ENCODE assay signal across 10 cellular contexts in the genomic region with DNA sequence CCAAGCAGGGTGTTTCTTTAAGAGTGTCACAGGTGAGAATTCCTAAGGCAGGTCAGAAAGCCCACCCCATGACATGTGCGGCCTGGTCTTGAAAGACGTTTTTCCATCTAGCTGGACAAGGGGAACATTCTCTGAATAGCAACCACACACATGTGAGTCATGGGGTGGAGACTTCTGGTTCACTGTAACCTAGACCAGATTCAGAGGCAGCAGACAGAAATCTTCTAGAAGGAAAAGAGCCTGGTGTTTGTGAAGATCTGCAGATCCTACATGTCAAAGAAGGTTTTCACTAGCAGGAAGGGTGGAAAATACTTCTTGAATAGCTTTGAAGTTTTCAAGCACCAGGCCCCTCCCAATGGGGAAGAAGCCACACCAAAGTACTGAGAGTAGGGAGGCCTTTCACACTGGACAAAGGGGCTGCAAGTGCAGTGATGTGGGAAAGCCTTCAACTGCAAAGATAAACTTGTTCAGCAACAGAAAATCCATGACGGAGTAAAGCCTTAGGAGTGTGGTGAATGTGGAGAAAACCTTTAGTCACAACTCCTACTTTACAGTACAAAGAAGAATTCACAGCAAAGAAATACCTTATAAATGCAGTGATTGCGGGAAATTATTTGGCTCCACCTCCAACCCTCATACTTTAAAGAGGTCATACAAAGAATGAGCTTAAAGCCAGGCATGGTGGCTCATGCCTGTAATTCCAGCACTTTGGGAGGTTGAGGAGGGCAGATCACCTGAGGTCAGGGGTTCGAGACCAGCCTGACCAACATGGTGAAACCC. TPM values are rescaled to one million over a fixed set of nuclear protein-coding genes. Genes with fewer than 3 reads are reported as not detected.
A peak's percentile ranks its signal among the peaks of the same experiment; 100 is the strongest.
DNase-seq lines count a peak whose midpoint lies in the region; ATAC-seq, FAIRE-seq and TF ChIP-seq lines count a peak whose summit lies in the region.
"Had no signal": no experiment of that assay in that cellular context is flagged by ENCODE, and none has a peak within 500 bp of the region (broad histone marks: within the 10 kb centered on the region; RNA-seq: fewer than 3 reads in every experiment).

No MANE protein-coding gene starts in this region.

- H3K4me1 Mint-ChIP-seq in natural killer cell treated with Interleukin-12 subunit alpha and Interleukin-12 subunit beta and Interleukin-15 and Interleukin-18, amount 100 ng/mL, for 72 hours (ENCODE audit: low read depth in 2 of 2) = peaks cover 37 to 47% of the 10 kb centered on the region in 2 donors

- peak overlapping the region; percentile 60 to 75 for H3K27ac Mint-ChIP-seq in natural killer cell treated with Interleukin-12 subunit alpha and Interleukin-12 subunit beta and Interleukin-15 and Interleukin-18, amount 100 ng/mL, for 72 hours

- peak; percentile 72 for DNase-seq in COLO829 (ENCODE audit: low spot score)
- peak; percentile 29 for DNase-seq in OCI-M1 (lab: John Stamatoyannopoulos, UW)
- DNase-seq in epithelial cell of proximal tubule (ENCODE audit: low read depth) = peak; percentile 74
- DNase-seq in natural killer cell treated with Interleukin-12 subunit alpha and Interleukin-12 subunit beta and Interleukin-15 and Interleukin-18, amount 100 ng/mL, for 72 hours (ENCODE audit: low spot score) = no peak
- DNase-seq in D721Med (ENCODE audit: insufficient read length, low spot score) = no peak
- no peak for DNase-seq in GDM1 (lab: John Stamatoyannopoulos, UW)
- DNase-seq in NCI-H2107 (lab: John Stamatoyannopoulos, UW) = no peak
- DNase-seq in ecto neural progenitor cell (ENCODE audit: low spot score) = no peak
- DNase-seq: left cardiac atrium, NCI-H526 had no signal

- H3K36me3 Mint-ChIP-seq in natural killer cell treated with Interleukin-12 subunit alpha and Interleukin-12 subunit beta and Interleukin-15 and Interleukin-18, amount 100 ng/mL, for 72 hours = no peaks in the 10 kb centered on the region

- TF ChIP-seq CTCF in epithelial cell of proximal tubule (conservative IDR thresholded peaks at IDR 0.05; ENCODE audit: low read depth, low read length) (no peak), D721Med (IDR thresholded peaks at IDR 0.05; ENCODE audit: insufficient read depth, missing control alignments) (no peak)

- no peaks in the 10 kb centered on the region for H3K27me3 Mint-ChIP-seq in natural killer cell treated with Interleukin-12 subunit alpha and Interleukin-12 subunit beta and Interleukin-15 and Interleukin-18, amount 100 ng/mL, for 72 hours

- peak in 1 of 2 donors; percentile 43 for ATAC-seq in natural killer cell treated with Interleukin-12 subunit alpha and Interleukin-12 subunit beta and Interleukin-15 and Interleukin-18, amount 100 ng/mL, for 72 hours

- H3K4me3 Mint-ChIP-seq in natural killer cell treated with Interleukin-12 subunit alpha and Interleukin-12 subunit beta and Interleukin-15 and Interleukin-18, amount 100 ng/mL, for 72 hours = peak overlapping the region; percentile 15

- no peak overlapping the region for H3K4me3 ChIP-seq in epithelial cell of proximal tubule (ENCODE audit: low read depth, low read length)

- FAIRE-seq in D721Med (lab: Jason Lieb, UNC) = no peak

- H3K9me3 Mint-ChIP-seq in natural killer cell treated with Interleukin-12 subunit alpha and Interleukin-12 subunit beta and Interleukin-15 and Interleukin-18, amount 100 ng/mL, for 72 hours = no peaks in the 10 kb centered on the region

RNA-seq across cellular contexts. Expression of a gene that starts 17.6 kb away (rescaled TPM):
- total RNA-seq in epithelial cell of proximal tubule = 76.3 and 106 TPM in 2 replicates
- 100 to 1,000 TPM in 1 of 2 donors, 10 to 100 TPM in 1; 89.9 to 122 TPM for total RNA-seq in natural killer cell treated with Interleukin-12 subunit alpha and Interleukin-12 subunit beta and Interleukin-15 and Interleukin-18, amount 100 ng/mL, for 72 hours

RNA-seq across cellular contexts. Expression of a gene that starts 39.2 kb away (rescaled TPM):
- 10.1 and 20.9 TPM in 2 replicates for total RNA-seq in epithelial cell of proximal tubule
- 10 to 100 TPM; 11.9 to 15.1 TPM for total RNA-seq in natural killer cell treated with Interleukin-12 subunit alpha and Interleukin-12 subunit beta and Interleukin-15 and Interleukin-18, amount 100 ng/mL, for 72 hours

Comparison
In these comparisons a context has a peak if more than half of its experiments do, and no peak if none do; other contexts are left out.
1. DNase-seq: peak in COLO829 (single experiment), OCI-M1 (single experiment) and epithelial cell of proximal tubule (single experiment); none in natural killer cell treated with Interleukin-12 subunit alpha and Interleukin-12 subunit beta and Interleukin-15 and Interleukin-18, amount 100 ng/mL, for 72 hours (single experiment), D721Med (single experiment), GDM1 (single experiment), NCI-H2107 (single experiment) and ecto neural progenitor cell (single experiment).